Comparison of ENCODE assay signal across 9 cellular contexts in genomic region chr5:129096382-129096991, GRCh38. TPM values are rescaled to one million over a fixed set of nuclear protein-coding genes. Genes with fewer than 3 reads are reported as not detected.
DNase-seq lines count a peak whose midpoint lies in the region; ATAC-seq and TF ChIP-seq lines count a peak whose summit lies in the region.
"Had no signal": no experiment of that assay in that cellular context is flagged by ENCODE, and none has a peak within 500 bp of the region (broad histone marks: within the 10 kb centered on the region; RNA-seq: fewer than 3 reads in every experiment).

No MANE protein-coding gene starts in this region.

- H3K27ac Mint-ChIP-seq in naive thymus-derived CD4-positive, alpha-beta T cell: peak overlapping the region in 2 of 9 donors; percentile 36 to 68

- peak overlapping the region; percentile 37 to 95 (median 53) for H3K4me3 Mint-ChIP-seq in naive thymus-derived CD4-positive, alpha-beta T cell

- WGBS in mammary epithelial cell (ENCODE audit: low coverage, missing lambda C conversion rate): 88% methylated on average over 8 of the region's 8 CpGs

- no peak overlapping the region for H2AFZ ChIP-seq in mammary epithelial cell (ENCODE audit: low read depth, low read length)

- intact Hi-C loops in mammary epithelial cell (cut with micrococcal nuclease): no loop called here
- intact Hi-C loops in naive thymus-derived CD4-positive, alpha-beta T cell (cut with micrococcal nuclease): loop anchor here (5.0 to 10.0 kb wide), 3 partner anchors 668 to 1582 kb away; partner anchors contain the start of gene PRRC1 (in 1 of the 2)

- H3K36me3 ChIP-seq in BLaER1: no peaks in the 10 kb centered on the region
- no peaks in the 10 kb centered on the region for H3K36me3 ChIP-seq in H7 (replicated peaks; ENCODE audit: control insufficient read depth, insufficient read depth, low read length)
- H3K36me3 ChIP-seq in mammary epithelial cell (ENCODE audit: insufficient read depth, low read length): no peaks in the 10 kb centered on the region
- peaks cover 0 to 5% (median 0%) of the 10 kb centered on the region in 3 experiments for H3K36me3 ChIP-seq in naive thymus-derived CD4-positive, alpha-beta T cell (ENCODE audit: control insufficient read depth in 2 of 3, insufficient read depth in 3 of 3, low read length in 3 of 3)

- H3K9ac ChIP-seq in BLaER1 (no peak overlapping the region), mammary epithelial cell (ENCODE audit: insufficient read depth, low read length) (no peak overlapping the region)

- dilution Hi-C loops in mammary epithelial cell (cut with HindIII; ENCODE audit: low sequenced_read_pairs): no loop called here

- H3K27ac ChIP-seq in BLaER1 (no peak overlapping the region), mammary epithelial cell (ENCODE audit: insufficient read depth, low read depth, low read length) (no peak overlapping the region)
- no peak overlapping the region for H3K27ac ChIP-seq in naive thymus-derived CD4-positive, alpha-beta T cell (ENCODE audit: low read depth, low read length)

- ATAC-seq in naive thymus-derived CD4-positive, alpha-beta T cell: no peak

- CTCF ChIA-PET in mammary epithelial cell (lab: Charles Lee; ENCODE audit: low non-redundant PET): no interaction called here
- CTCF ChIA-PET in naive thymus-derived CD4-positive, alpha-beta T cell (lab: Charles Lee): no interaction called here

- in situ Hi-C loops in mammary epithelial cell (cut with MboI; ENCODE audit: low sequenced_read_pairs in 2 of 2): no loop called here

- H3K9me3 Mint-ChIP-seq in naive thymus-derived CD4-positive, alpha-beta T cell: no peaks in the 10 kb centered on the region

- H3K9me3 ChIP-seq in BLaER1: no peaks in the 10 kb centered on the region
- no peaks in the 10 kb centered on the region for H3K9me3 ChIP-seq in mammary epithelial cell (replicated peaks; ENCODE audit: insufficient read depth, low read length)
- no peaks in the 10 kb centered on the region for H3K9me3 ChIP-seq in naive thymus-derived CD4-positive, alpha-beta T cell (ENCODE audit: control insufficient read depth in 2 of 3, low read length in 3 of 3)

- H3K4me2 ChIP-seq in BLaER1 (peak overlapping the region; percentile 81), mammary epithelial cell (ENCODE audit: insufficient read depth, low read depth, low read length) (no peak overlapping the region)

- H3K79me2 ChIP-seq in mammary epithelial cell (ENCODE audit: insufficient read depth, low read length): peaks cover 37% of the 10 kb centered on the region

- H3K27me3 ChIP-seq in BLaER1 (no peaks in the 10 kb centered on the region), H7 (ENCODE audit: control insufficient read depth, insufficient read depth, low read length) (peaks cover 15% of the 10 kb centered on the region), mammary epithelial cell (ENCODE audit: insufficient read depth, low read length) (no peaks in the 10 kb centered on the region)
- H3K27me3 ChIP-seq in naive thymus-derived CD4-positive, alpha-beta T cell (ENCODE audit: control insufficient read depth in 2 of 2, insufficient read depth in 2 of 2, low read length in 2 of 2): no peaks in the 10 kb centered on the region

- peak; percentile 2 to 8 for TF ChIP-seq CTCF in mammary epithelial cell (conservative IDR thresholded peaks at IDR 0.05 in 1 of 2, IDR thresholded peaks at IDR 0.05 in 1 of 2; ENCODE audit: extremely low read depth in 1 of 2, insufficient read depth in 1 of 2, low read depth in 1 of 2, low read length in 2 of 2)

- DNase-seq in H7 (peak; percentile 8), mammary epithelial cell (no peak), nucleus accumbens (lab: John Stamatoyannopoulos, UW) (no peak), cortex of kidney (lab: John Stamatoyannopoulos, UW) (no peak), SW 1271 (lab: John Stamatoyannopoulos, UW) (no peak), DMS114 treated with DMSO at 0.1 percent for 48 hours (lab: John Stamatoyannopoulos, UW; ENCODE audit: unreplicated experiment) (no peak)
- no peak for DNase-seq in naive thymus-derived CD4-positive, alpha-beta T cell
- DNase-seq: activated CD4-positive, alpha-beta T cell treated with anti-CD3 and anti-CD28 coated beads for 1 hour had no signal

- H3K36me3 Mint-ChIP-seq in naive thymus-derived CD4-positive, alpha-beta T cell: peaks cover 0 to 2% (median 0%) of the 10 kb centered on the region in 5 donors

- H3K27me3 Mint-ChIP-seq in naive thymus-derived CD4-positive, alpha-beta T cell: peaks cover 0 to 18% (median 0%) of the 10 kb centered on the region in 5 donors

- peaks cover 13 to 58% (median 37%) of the 10 kb centered on the region in 7 donors for H3K4me1 Mint-ChIP-seq in naive thymus-derived CD4-positive, alpha-beta T cell

- POLR2A ChIA-PET in naive thymus-derived CD4-positive, alpha-beta T cell (lab: Charles Lee): no interaction called here

- H3K4me1 ChIP-seq in BLaER1 (peaks cover 34% of the 10 kb centered on the region), mammary epithelial cell (ENCODE audit: insufficient read depth, low read length) (peaks cover 3% of the 10 kb centered on the region)
- H3K4me1 ChIP-seq in naive thymus-derived CD4-positive, alpha-beta T cell (ENCODE audit: control insufficient read depth in 2 of 2, insufficient read depth in 2 of 2, low read length in 2 of 2): peaks cover 7 to 8% of the 10 kb centered on the region in 2 donors

- H3K4me3 ChIP-seq in BLaER1 (no peak overlapping the region), H7 (ENCODE audit: insufficient read depth, low read depth, low read length) (no peak overlapping the region), mammary epithelial cell (replicated peaks in 1 of 3; ENCODE audit: insufficient read depth in 1 of 3, low read depth in 2 of 3, low read length in 3 of 3) (no peak overlapping the region)
- no peak overlapping the region for H3K4me3 ChIP-seq in naive thymus-derived CD4-positive, alpha-beta T cell (ENCODE audit: low read length)

- no TSS peak for BruUV-seq in mammary epithelial cell (replicated peaks; lab: Mats Ljungman, UMichigan)

- H4K20me1 ChIP-seq in BLaER1 (no peaks in the 10 kb centered on the region), mammary epithelial cell (ENCODE audit: insufficient read depth, low read length) (no peaks in the 10 kb centered on the region)

RNA-seq across cellular contexts. Expression of gene ISOC1, which starts 1.9 kb away (rescaled TPM):
- 26.6 and 32.4 TPM in 2 replicates for total RNA-seq in H7 (2014; rRNA removed; shearing (Covaris generic))
- 10 to 100 TPM; 15.6 to 19.7 TPM for total RNA-seq in mammary epithelial cell
- polyA plus RNA-seq in mammary epithelial cell: 14.5 TPM
- 3.5 TPM for polyA minus RNA-seq in mammary epithelial cell
- total RNA-seq in naive thymus-derived CD4-positive, alpha-beta T cell: 10 to 100 TPM in 3 of 5 experiments, 1 to 10 TPM in 2; 5.3 to 18.9 (median 11.9) TPM
- 10 to 100 TPM; 23.6 to 32.1 TPM for polyA plus RNA-seq in naive thymus-derived CD4-positive, alpha-beta T cell
